28 cellular contexts compared by ENCODE assay signal in the genomic region with DNA sequence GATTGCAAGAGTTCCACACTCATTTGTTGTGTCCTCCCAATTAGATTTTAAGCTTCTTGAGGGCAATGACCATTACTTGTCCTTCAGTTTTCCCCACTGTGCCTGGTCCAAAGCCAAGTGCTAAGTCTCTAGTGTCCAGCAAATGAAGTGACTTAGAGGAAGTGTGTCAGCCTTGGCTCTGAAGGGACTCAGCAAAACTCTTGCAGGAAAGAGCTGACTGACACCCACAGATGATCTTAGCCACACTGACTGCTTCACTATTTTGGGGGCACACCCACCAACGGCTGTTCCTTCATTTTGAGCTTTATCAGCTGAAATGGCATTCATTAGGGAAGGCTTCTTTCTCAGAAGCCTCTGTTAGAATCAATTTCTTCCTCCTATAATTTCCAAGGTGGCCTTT.
"Had no signal": no experiment of that assay in that cellular context is flagged by ENCODE, and none has a peak within 500 bp of the region (broad histone marks: within the 10 kb centered on the region; RNA-seq: fewer than 3 reads in every experiment).

No MANE protein-coding gene starts in this region.

- ATAC-seq: activated CD8-positive, alpha-beta T cell treated with anti-CD3 and anti-CD28 coated beads for 36 hours; activated T-cell treated with anti-CD3 and anti-CD28 coated beads, Interleukin-2, amount 50 U/mL, for 4 hours; activated T-helper 17 cell treated with anti-CD3 and anti-CD28 coated beads, Interleukin-2, amount 50 U/mL, for 72 hours; foreskin keratinocyte; gastrocnemius medialis; heart left ventricle had no signal

- H3K4me1 Mint-ChIP-seq: activated CD4-positive, alpha-beta T cell treated with anti-CD3 and anti-CD28 coated beads, Interleukin-2, amount 10 ng/mL, durations not matched to agents 7 days and 5 days; activated T-helper 17 cell treated with anti-CD3 and anti-CD28 coated beads, Interleukin-2, amount 50 U/mL, for 72 hours; central memory CD8-positive, alpha-beta T cell had no signal

- H3K36me3 ChIP-seq: brain microvascular endothelial cell, esophagus muscularis mucosa, gastrocnemius medialis, heart left ventricle had no signal

- H3K27ac Mint-ChIP-seq: activated CD4-positive, alpha-beta T cell treated with anti-CD3 and anti-CD28 coated beads, Interleukin-2, amount 10 ng/mL, durations not matched to agents 7 days and 5 days; activated CD8-positive, alpha-beta T cell treated with anti-CD3 and anti-CD28 coated beads for 36 hours; activated naive CD8-positive, alpha-beta T cell; activated T-helper 17 cell treated with anti-CD3 and anti-CD28 coated beads, Interleukin-2, amount 50 U/mL, for 72 hours; dendritic cell treated with granulocyte-macrophage colony-stimulating factor and Interleukin-4, amounts not matched to agents 40 ng/mL and 50 ng/mL, for 4 days had no signal

- H3K9me3 Mint-ChIP-seq: activated CD4-positive, alpha-beta T cell treated with anti-CD3 and anti-CD28 coated beads, Interleukin-2, amount 10 ng/mL, durations not matched to agents 7 days and 5 days; activated CD8-positive, alpha-beta T cell treated with anti-CD3 and anti-CD28 coated beads for 36 hours; activated T-cell treated with anti-CD3 and anti-CD28 coated beads, Interleukin-2, amount 50 U/mL, for 4 hours; activated T-helper 17 cell treated with anti-CD3 and anti-CD28 coated beads, Interleukin-2, amount 50 U/mL, for 72 hours; central memory CD8-positive, alpha-beta T cell; dendritic cell treated with granulocyte-macrophage colony-stimulating factor and Interleukin-4, amounts not matched to agents 40 ng/mL and 50 ng/mL, for 4 days had no signal

- H3K4me1 ChIP-seq: foreskin keratinocyte, gastrocnemius medialis, heart left ventricle had no signal

- DNase-seq: activated CD4-positive, alpha-beta T cell treated with anti-CD3 and anti-CD28 coated beads for 1 hour; activated CD4-positive, alpha-beta T cell treated with anti-CD3 and anti-CD28 coated beads for 4 hours; activated CD4-positive, alpha-beta T cell treated with anti-CD3 and anti-CD28 coated beads, Interleukin-2, amount 10 ng/mL, durations not matched to agents 7 days and 5 days; activated CD4-positive, alpha-beta T cell treated with anti-CD3 and anti-CD28 coated beads, Interleukin-2, amount 50 U/mL, for 4 hours; activated CD4-positive, CD25-positive, alpha-beta regulatory T cell; activated CD8-positive, alpha-beta memory T cell treated with anti-CD3 and anti-CD28 coated beads for 24 hours; activated CD8-positive, alpha-beta T cell treated with anti-CD3 and anti-CD28 coated beads for 36 hours; activated effector memory CD4-positive, alpha-beta T cell treated with Interleukin-2 at 50 U/mL for 16 hours; activated gamma-delta T cell treated with Interleukin-2 at 50 U/mL for 16 hours; activated naive CD4-positive, alpha-beta T cell treated with anti-CD3 and anti-CD28 coated beads, Interleukin-2, amount 50 U/mL, for 16 hours; activated naive CD4-positive, alpha-beta T cell treated with Interleukin-2 at 50 U/mL for 16 hours; activated T-cell treated with anti-CD3 and anti-CD28 coated beads, Interleukin-2, amount 50 U/mL, for 4 hours; amniotic stem cell; brain microvascular endothelial cell; dorsolateral prefrontal cortex; effector memory CD4-positive, alpha-beta T cell; erythroblast; foreskin keratinocyte; gastrocnemius medialis; glutamatergic neuron; heart left ventricle; T-helper 2 cell had no signal

- H3K27ac ChIP-seq: brain microvascular endothelial cell, coronary artery, esophagus muscularis mucosa, foreskin keratinocyte, gastrocnemius medialis, heart left ventricle had no signal

- H3K27me3 ChIP-seq: brain microvascular endothelial cell, dorsolateral prefrontal cortex, esophagus muscularis mucosa, foreskin keratinocyte, gastrocnemius medialis had no signal

- H3K4me3 Mint-ChIP-seq: activated CD4-positive, alpha-beta T cell treated with anti-CD3 and anti-CD28 coated beads, Interleukin-2, amount 10 ng/mL, durations not matched to agents 7 days and 5 days; activated CD8-positive, alpha-beta T cell treated with anti-CD3 and anti-CD28 coated beads for 36 hours; activated naive CD8-positive, alpha-beta T cell; activated T-cell treated with anti-CD3 and anti-CD28 coated beads, Interleukin-2, amount 50 U/mL, for 4 hours; activated T-helper 17 cell treated with anti-CD3 and anti-CD28 coated beads, Interleukin-2, amount 50 U/mL, for 72 hours; central memory CD8-positive, alpha-beta T cell; dendritic cell treated with granulocyte-macrophage colony-stimulating factor and Interleukin-4, amounts not matched to agents 40 ng/mL and 50 ng/mL, for 4 days had no signal

- H3K9me3 ChIP-seq: esophagus muscularis mucosa, gastrocnemius medialis, heart left ventricle had no signal

- H3K4me3 ChIP-seq: coronary artery, dorsolateral prefrontal cortex, esophagus muscularis mucosa, gastrocnemius medialis, heart left ventricle had no signal

- H3K36me3 Mint-ChIP-seq: activated naive CD8-positive, alpha-beta T cell had no signal
